ENCODE assay signal across 8 cellular contexts in genomic region chr7:95330194-95331003, GRCh38. TPM values are rescaled to one million over a fixed set of nuclear protein-coding genes. Genes with fewer than 3 reads are reported as not detected.
DNase-seq lines count a peak whose midpoint lies in the region; ATAC-seq, FAIRE-seq and TF ChIP-seq lines count a peak whose summit lies in the region.

No MANE protein-coding gene starts in this region.

- H3K27me3 Mint-ChIP-seq in activated CD8-positive, alpha-beta memory T cell treated with anti-CD3 and anti-CD28 coated beads, Interleukin-2, amount 10 ng/mL, durations not matched to agents 7 days and 5 days, result peaks cover 10% of the 10 kb centered on the region

- no peak for TF ChIP-seq CTCF in RWPE2 (IDR thresholded peaks at IDR 0.05; ENCODE audit: poor library complexity, severe bottlenecking)
- no peak for TF ChIP-seq CTCF in tibial artery (IDR thresholded peaks at IDR 0.05)
- no peak for TF ChIP-seq CTCF in vagina (IDR thresholded peaks at IDR 0.05)

- H3K36me3 ChIP-seq in RWPE2 (ENCODE audit: low read depth) (no peaks in the 10 kb centered on the region), tibial artery (no peaks in the 10 kb centered on the region), vagina (no peaks in the 10 kb centered on the region)

- DNase-seq in activated CD8-positive, alpha-beta memory T cell treated with anti-CD3 and anti-CD28 coated beads, Interleukin-2, amount 10 ng/mL, durations not matched to agents 7 days and 5 days, result no peak
- DNase-seq in activated CD8-positive, alpha-beta memory T cell treated with anti-CD3 and anti-CD28 coated beads for 24 hours, result no peak
- DNase-seq in RWPE2 (ENCODE audit: low spot score) (no peak), glomerular visceral epithelial cell (ENCODE audit: extremely low spot score) (peak; percentile 15), tibial artery (no peak), vagina (ENCODE audit: extremely low spot score in 2 of 2) (no peak), HTR-8/SVneo (ENCODE audit: insufficient read length, low spot score) (no peak)

- H3K27ac Mint-ChIP-seq in activated CD8-positive, alpha-beta memory T cell treated with anti-CD3 and anti-CD28 coated beads, Interleukin-2, amount 10 ng/mL, durations not matched to agents 7 days and 5 days, result peak overlapping the region; percentile 89

- H3K4me3 ChIP-seq in RWPE2 (ENCODE audit: severe bottlenecking), result peak overlapping the region; percentile 8
- H3K4me3 ChIP-seq in tibial artery, result peak overlapping the region; percentile 30 to 38
- peak overlapping the region in 1 of 2 donors; percentile 19 for H3K4me3 ChIP-seq in vagina

- H3K9me3 ChIP-seq in RWPE2 (ENCODE audit: severe bottlenecking) (no peaks in the 10 kb centered on the region), tibial artery (no peaks in the 10 kb centered on the region), vagina (no peaks in the 10 kb centered on the region)

- H3K4me3 Mint-ChIP-seq in activated CD8-positive, alpha-beta memory T cell treated with anti-CD3 and anti-CD28 coated beads, Interleukin-2, amount 10 ng/mL, durations not matched to agents 7 days and 5 days, result peak overlapping the region; percentile 72

- no peaks in the 10 kb centered on the region for H3K4me1 ChIP-seq in RWPE2 (ENCODE audit: insufficient read depth, poor library complexity, severe bottlenecking)
- peaks cover 0 to 2% (median 0%) of the 10 kb centered on the region in 4 donors for H3K4me1 ChIP-seq in tibial artery
- H3K4me1 ChIP-seq in vagina, result no peaks in the 10 kb centered on the region

- no peak for TF ChIP-seq POLR2A in vagina (IDR thresholded peaks at IDR 0.05)

- H3K9me3 Mint-ChIP-seq in activated CD8-positive, alpha-beta memory T cell treated with anti-CD3 and anti-CD28 coated beads, Interleukin-2, amount 10 ng/mL, durations not matched to agents 7 days and 5 days (ENCODE audit: low read depth), result peaks cover 5% of the 10 kb centered on the region

- CTCF ChIA-PET in activated CD8-positive, alpha-beta memory T cell treated with anti-CD3 and anti-CD28 coated beads, Interleukin-2, amount 10 ng/mL, durations not matched to agents 7 days and 5 days (lab: Charles Lee), result interaction anchor here (0.6 to 1.6 kb wide), 2 partner anchors 19 to 182 kb away, joined by 3 to 7 read pairs; no protein-coding TSS in a partner anchor

- ATAC-seq in activated CD8-positive, alpha-beta memory T cell treated with anti-CD3 and anti-CD28 coated beads, Interleukin-2, amount 10 ng/mL, durations not matched to agents 7 days and 5 days, result peak; percentile 94
- ATAC-seq in HG02884 (IDR thresholded peaks at IDR 0.05; ENCODE audit: unreplicated experiment), result peak; percentile 97
- ATAC-seq in RWPE2 (ENCODE audit: low read depth), result peak; percentile 44; the same call in 1 of the 3 replicates

- H3K27me3 ChIP-seq in RWPE2 (ENCODE audit: insufficient read depth, poor library complexity, severe bottlenecking) (no peaks in the 10 kb centered on the region), tibial artery (no peaks in the 10 kb centered on the region), vagina (no peaks in the 10 kb centered on the region)

- peaks cover 13% of the 10 kb centered on the region for H3K36me3 Mint-ChIP-seq in activated CD8-positive, alpha-beta memory T cell treated with anti-CD3 and anti-CD28 coated beads, Interleukin-2, amount 10 ng/mL, durations not matched to agents 7 days and 5 days

- peaks cover 11% of the 10 kb centered on the region for H3K4me1 Mint-ChIP-seq in activated CD8-positive, alpha-beta memory T cell treated with anti-CD3 and anti-CD28 coated beads, Interleukin-2, amount 10 ng/mL, durations not matched to agents 7 days and 5 days

- no peak for FAIRE-seq in HTR-8/SVneo (lab: Jason Lieb, UNC)

- no peak overlapping the region for H3K27ac ChIP-seq in RWPE2 (ENCODE audit: poor library complexity, severe bottlenecking)
- no peak overlapping the region for H3K27ac ChIP-seq in tibial artery
- no peak overlapping the region for H3K27ac ChIP-seq in vagina

- intact Hi-C loops in tibial artery (cut with DNase I; ENCODE audit: low total_unique reads), result no loop called here
- intact Hi-C loops in vagina (cut with DNase I), result no loop called here

RNA-seq across cellular contexts. Expression of gene PON1, which starts 6.1 kb away (rescaled TPM):
- not detected for total RNA-seq in activated CD8-positive, alpha-beta memory T cell treated with anti-CD3 and anti-CD28 coated beads, Interleukin-2, amount 10 ng/mL, durations not matched to agents 7 days and 5 days
- not detected for total RNA-seq in vagina

Comparison
In these comparisons a context has a peak if more than half of its experiments do, and no peak if none do; other contexts are left out.
1. ATAC-seq: peak in every context shown above with its lines; median percentile 97 in HG02884; 94 in activated CD8-positive, alpha-beta memory T cell treated with anti-CD3 and anti-CD28 coated beads, Interleukin-2, amount 10 ng/mL, durations not matched to agents 7 days and 5 days; 44 in RWPE2.